Comparison of ENCODE assay signal across 8 cellular contexts in the genomic region with DNA sequence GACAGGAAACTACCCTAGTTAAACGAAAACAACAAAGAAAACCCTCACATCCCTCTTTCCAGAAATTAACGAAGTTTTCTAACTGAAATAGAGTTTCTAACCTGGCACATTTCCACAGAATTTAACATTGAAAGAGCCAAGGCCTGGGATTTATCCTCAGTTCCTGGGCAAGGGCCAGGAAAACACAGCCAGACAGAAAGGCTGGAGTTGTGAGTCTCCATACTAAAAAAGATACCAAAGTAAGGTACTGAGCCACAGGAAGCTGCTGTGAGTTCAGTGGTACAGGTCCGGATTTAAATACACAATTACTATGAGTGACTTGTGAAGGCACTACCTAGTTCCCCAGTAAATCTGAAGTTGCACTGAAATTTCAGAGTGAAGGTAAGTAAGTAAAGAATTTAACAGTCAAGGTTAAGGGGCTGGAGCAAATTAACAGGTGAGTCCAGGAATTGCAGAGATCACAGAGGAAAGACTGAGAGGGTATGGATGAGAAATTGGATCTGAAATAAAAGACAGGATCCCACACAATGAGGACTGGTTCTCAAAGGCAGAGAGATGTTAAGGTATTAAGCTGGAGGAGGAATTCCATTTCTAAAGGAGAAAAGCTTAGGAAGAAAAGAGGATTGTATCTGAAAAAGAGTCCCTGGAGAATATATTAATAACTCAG. TPM values are rescaled to one million over a fixed set of nuclear protein-coding genes. Genes with fewer than 3 reads are reported as not detected.
A peak's percentile ranks its signal among the peaks of the same experiment; 100 is the strongest.
DNase-seq lines count a peak whose midpoint lies in the region; ATAC-seq and TF ChIP-seq lines count a peak whose summit lies in the region.

No MANE protein-coding gene starts in this region.

- H3K4me1 ChIP-seq in CD8-positive, alpha-beta T cell (ENCODE audit: insufficient read depth, low read length): peaks cover 56% of the 10 kb centered on the region
- peaks cover 12% of the 10 kb centered on the region for H3K4me1 ChIP-seq in NT2/D1 (ENCODE audit: insufficient read depth, insufficient read length)

- H3K27ac Mint-ChIP-seq in CD8-positive, alpha-beta T cell: peak overlapping the region; percentile 98
- H3K27ac Mint-ChIP-seq in dendritic cell treated with granulocyte-macrophage colony-stimulating factor and Interleukin-4, amounts not matched to agents 40 ng/mL and 50 ng/mL, for 4 days: peak overlapping the region; percentile 71

- H3K27me3 ChIP-seq in CD8-positive, alpha-beta T cell (ENCODE audit: insufficient read depth, low read length): no peaks in the 10 kb centered on the region
- peaks cover 70% of the 10 kb centered on the region for H3K27me3 ChIP-seq in NT2/D1 (ENCODE audit: insufficient read depth, insufficient read length)

- no peak for DNase-seq in CD8-positive, alpha-beta T cell
- DNase-seq in NT2/D1 (ENCODE audit: low read depth, low spot score): no peak
- DNase-seq in midbrain (lab: John Stamatoyannopoulos, UW): peak; percentile 59
- no peak for DNase-seq in GM10248 (ENCODE audit: extremely low spot score)
- DNase-seq in NCI-H1417 (lab: John Stamatoyannopoulos, UW): no peak

- H3K36me3 Mint-ChIP-seq in CD8-positive, alpha-beta T cell: peaks cover 21% of the 10 kb centered on the region
- peaks cover 8% of the 10 kb centered on the region for H3K36me3 Mint-ChIP-seq in dendritic cell treated with granulocyte-macrophage colony-stimulating factor and Interleukin-4, amounts not matched to agents 40 ng/mL and 50 ng/mL, for 4 days (ENCODE audit: low read depth)

- no peak for TF ChIP-seq CTCF in CD8-positive, alpha-beta T cell (IDR thresholded peaks at IDR 0.05)
- TF ChIP-seq CTCF in GM10248 (IDR thresholded peaks at IDR 0.05; ENCODE audit: control extremely low read depth, extremely low read depth, low read depth, missing control alignments): no peak

- CTCF ChIA-PET in CD8-positive, alpha-beta T cell (lab: Charles Lee): interaction anchor here (0.9 to 2.7 kb wide), 3 partner anchors 21 to 30 kb away, joined by 3 to 16 read pairs (median 4); a partner anchor contains a TSS
- CTCF ChIA-PET in GM10248 (lab: Yijun Ruan, JAX): interaction anchor here (1.2 to 4.1 kb wide), 9 partner anchors 10 to 114 kb away, joined by 3 to 32 read pairs (median 6); a partner anchor contains a TSS

- peak overlapping the region; percentile 93 for H3K4me3 Mint-ChIP-seq in CD8-positive, alpha-beta T cell
- H3K4me3 Mint-ChIP-seq in dendritic cell treated with granulocyte-macrophage colony-stimulating factor and Interleukin-4, amounts not matched to agents 40 ng/mL and 50 ng/mL, for 4 days: peak overlapping the region; percentile 79

- H3K27me3 Mint-ChIP-seq in CD8-positive, alpha-beta T cell (ENCODE audit: low read depth): no peaks in the 10 kb centered on the region
- H3K27me3 Mint-ChIP-seq in dendritic cell treated with granulocyte-macrophage colony-stimulating factor and Interleukin-4, amounts not matched to agents 40 ng/mL and 50 ng/mL, for 4 days: peaks cover 17% of the 10 kb centered on the region

- peak overlapping the region; percentile 77 for H3K27ac ChIP-seq in CD8-positive, alpha-beta T cell (ENCODE audit: low read depth, low read length)

- H3K36me3 ChIP-seq in CD8-positive, alpha-beta T cell (ENCODE audit: insufficient read depth, low read length): no peaks in the 10 kb centered on the region
- no peaks in the 10 kb centered on the region for H3K36me3 ChIP-seq in NT2/D1 (ENCODE audit: insufficient read depth, insufficient read length, low read length)

- no peak for ATAC-seq in CD8-positive, alpha-beta T cell
- no peak for ATAC-seq in GM21737 (IDR thresholded peaks at IDR 0.05; ENCODE audit: unreplicated experiment)
- no peak for ATAC-seq in HG03439 (IDR thresholded peaks at IDR 0.05; ENCODE audit: unreplicated experiment)

- POLR2A ChIA-PET in CD8-positive, alpha-beta T cell (lab: Charles Lee): interaction anchor here (1.1 to 4.8 kb wide), 17 partner anchors 9 to 133 kb away, joined by 3 to 63 read pairs (median 8); a partner anchor contains a TSS
- POLR2A ChIA-PET in GM10248 (lab: Yijun Ruan, JAX): interaction anchor here (1.4 to 2.2 kb wide), 3 partner anchors 23 to 98 kb away, joined by 4 to 9 read pairs (median 8); a partner anchor contains a TSS

- H3K9me3 Mint-ChIP-seq in CD8-positive, alpha-beta T cell: no peaks in the 10 kb centered on the region
- no peaks in the 10 kb centered on the region for H3K9me3 Mint-ChIP-seq in dendritic cell treated with granulocyte-macrophage colony-stimulating factor and Interleukin-4, amounts not matched to agents 40 ng/mL and 50 ng/mL, for 4 days

- no peaks in the 10 kb centered on the region for H3K9me3 ChIP-seq in CD8-positive, alpha-beta T cell (ENCODE audit: low read length)
- no peaks in the 10 kb centered on the region for H3K9me3 ChIP-seq in NT2/D1 (ENCODE audit: insufficient read depth, low read length)

- peak overlapping the region; percentile 51 for H3K4me3 ChIP-seq in CD8-positive, alpha-beta T cell (ENCODE audit: low read depth, low read length)
- peak overlapping the region; percentile 57 for H3K4me3 ChIP-seq in NT2/D1 (ENCODE audit: insufficient read length, low read depth)

- intact Hi-C loops in CD8-positive, alpha-beta T cell (cut with DNase I, micrococcal nuclease): loop anchor here (1.0 to 2.0 kb wide), 3 partner anchors 7 to 38 kb away; a partner anchor contains a TSS
- intact Hi-C loops in dendritic cell treated with granulocyte-macrophage colony-stimulating factor and Interleukin-4, amounts not matched to agents 40 ng/mL and 50 ng/mL, for 4 days (cut with micrococcal nuclease): no loop called here

- peak overlapping the region; percentile 71 for H3K9ac ChIP-seq in NT2/D1 (ENCODE audit: insufficient read length, low read depth)

- H3K4me1 Mint-ChIP-seq in CD8-positive, alpha-beta T cell (ENCODE audit: low read depth): peaks cover 73% of the 10 kb centered on the region
- H3K4me1 Mint-ChIP-seq in dendritic cell treated with granulocyte-macrophage colony-stimulating factor and Interleukin-4, amounts not matched to agents 40 ng/mL and 50 ng/mL, for 4 days (ENCODE audit: low read depth): peaks cover 72% of the 10 kb centered on the region

RNA-seq across cellular contexts. Expression of a gene that starts 0.9 kb away (rescaled TPM):
- total RNA-seq in CD8-positive, alpha-beta T cell: 10 to 100 TPM; 14.7 to 16.4 TPM

RNA-seq across cellular contexts. Expression of a gene that starts 7.5 kb away (rescaled TPM):
- total RNA-seq in CD8-positive, alpha-beta T cell: under 1 TPM; 0.42 to 0.62 TPM

RNA-seq across cellular contexts. Expression of a gene that starts 7.6 kb away (rescaled TPM):
- total RNA-seq in CD8-positive, alpha-beta T cell: 10 to 100 TPM; 12.9 to 14.4 TPM

RNA-seq across cellular contexts. Expression of a gene that starts 29.6 kb away (rescaled TPM):
- total RNA-seq in CD8-positive, alpha-beta T cell: 100 to 1,000 TPM; 180 to 187 TPM

RNA-seq across cellular contexts. Expression of a gene that starts 38.4 kb away (rescaled TPM):
- 10 to 100 TPM; 11.8 TPM for total RNA-seq in CD8-positive, alpha-beta T cell
